In genomic region chrX:45803383-45803921, GRCh38 we compare ENCODE assay signal across 1 cellular context.
TF ChIP-seq lines count a peak whose summit lies in the region.

No MANE protein-coding gene starts in this region.

TF ChIP-seq in HepG2, 621 proteins besides CTCF, POLR2A, EP300 and RAD21 (continued from another document):
- no peak for TF ChIP-seq ZBTB34 (CRISPR knock-in tag; IDR thresholded peaks at IDR 0.05)
- no peak for TF ChIP-seq CHD4 (IDR thresholded peaks at IDR 0.05; ENCODE audit: borderline replicate concordance, low read length)
- no peak for TF ChIP-seq HNRNPH1 (optimal IDR thresholded peaks at IDR 0.05; ENCODE audit: low read depth, low read length)
- no peak for TF ChIP-seq ZNF746 (CRISPR knock-in tag; IDR thresholded peaks at IDR 0.05)
- TF ChIP-seq ZNF644 (CRISPR knock-in tag; IDR thresholded peaks at IDR 0.05; ENCODE audit: low read depth), result no peak
- TF ChIP-seq POGZ (CRISPR knock-in tag; IDR thresholded peaks at IDR 0.05), result no peak
- no peak for TF ChIP-seq MED8 (CRISPR knock-in tag; IDR thresholded peaks at IDR 0.05; ENCODE audit: insufficient replicate concordance)
